Comparison of ENCODE assay signal across 1 cellular context in the genomic region with DNA sequence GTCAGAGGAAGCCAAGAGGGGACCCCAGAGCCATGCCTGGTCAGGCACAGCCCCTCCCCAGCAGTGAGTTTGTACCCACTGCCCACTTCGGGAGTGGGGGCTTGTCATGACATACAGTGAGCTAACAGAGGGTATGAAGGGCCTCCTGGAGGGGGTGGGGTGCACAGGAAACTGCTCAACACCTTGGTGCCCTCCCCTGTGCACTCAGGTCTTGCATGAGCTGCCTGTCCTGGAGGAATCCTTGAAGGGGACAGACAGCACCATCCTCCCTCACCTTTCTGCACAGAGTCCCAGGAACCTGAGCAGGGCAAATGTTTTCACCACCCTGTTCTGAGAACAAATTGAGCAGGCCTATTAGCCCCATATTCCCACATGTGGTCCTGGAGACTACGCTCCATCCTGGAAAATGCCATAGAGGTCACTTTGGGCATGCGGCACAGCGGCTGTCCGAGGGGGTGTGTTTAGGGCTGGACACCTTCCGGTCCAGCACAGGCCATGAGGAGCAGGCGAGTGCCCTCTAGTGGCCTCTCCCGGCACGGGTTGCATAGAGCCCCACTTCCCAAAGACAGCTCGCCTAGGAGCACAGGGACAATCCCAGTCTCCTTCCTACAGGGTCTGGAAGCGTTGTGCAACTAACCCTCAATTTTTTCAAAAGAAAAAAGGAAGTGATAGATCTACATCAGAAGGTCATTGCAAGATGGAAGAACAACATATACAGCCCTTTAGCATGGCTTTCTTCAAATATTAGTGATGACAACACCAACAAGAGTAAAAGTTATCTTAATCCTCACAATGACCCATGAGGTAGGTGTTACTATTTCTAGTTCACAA.
TF ChIP-seq lines count a peak whose summit lies in the region.

No MANE protein-coding gene starts in this region.

TF ChIP-seq in HepG2, 621 proteins besides CTCF, POLR2A, EP300 and RAD21 (continued from another document and continues in another):
- TF ChIP-seq ZNF280D (CRISPR knock-in tag; IDR thresholded peaks at IDR 0.05) (peak; percentile 85; the same call in 1 of the 2 replicates), GTF2F1 (IDR thresholded peaks at IDR 0.05; ENCODE audit: low read length) (no peak), SMAD1 (CRISPR knock-in tag; IDR thresholded peaks at IDR 0.05; ENCODE audit: borderline replicate concordance, low read depth) (no peak), KIAA2018 (CRISPR knock-in tag; IDR thresholded peaks at IDR 0.05; ENCODE audit: borderline replicate concordance) (no peak), PBX3 (CRISPR knock-in tag; IDR thresholded peaks at IDR 0.05; ENCODE audit: borderline replicate concordance) (no peak), ZNF691 (CRISPR knock-in tag; IDR thresholded peaks at IDR 0.05; ENCODE audit: borderline replicate concordance, low read depth) (peak; percentile 90; the same call in 1 of the 2 replicates), ZNF367 (CRISPR knock-in tag; IDR thresholded peaks at IDR 0.05; ENCODE audit: borderline replicate concordance) (no peak), ZC3H13 (CRISPR knock-in tag; IDR thresholded peaks at IDR 0.05) (no peak), ZNF362 (CRISPR knock-in tag; IDR thresholded peaks at IDR 0.05; ENCODE audit: borderline replicate concordance) (no peak), SPEN (CRISPR knock-in tag; IDR thresholded peaks at IDR 0.05; ENCODE audit: low read depth) (peak; percentile 70; the same call in 1 of the 2 replicates), ZNF768 (CRISPR knock-in tag; IDR thresholded peaks at IDR 0.05) (peak; percentile 56; the same call in 1 of the 2 replicates), GATAD1 (CRISPR knock-in tag; IDR thresholded peaks at IDR 0.05) (peak; percentile 97), BRD4 (CRISPR knock-in tag; IDR thresholded peaks at IDR 0.05) (peak; percentile 86; the same call in 1 of the 2 replicates), MED8 (CRISPR knock-in tag; IDR thresholded peaks at IDR 0.05; ENCODE audit: insufficient replicate concordance) (peak; percentile 68), ZNF20 (CRISPR knock-in tag; IDR thresholded peaks at IDR 0.05) (no peak)
- TF ChIP-seq, protein P1, sequence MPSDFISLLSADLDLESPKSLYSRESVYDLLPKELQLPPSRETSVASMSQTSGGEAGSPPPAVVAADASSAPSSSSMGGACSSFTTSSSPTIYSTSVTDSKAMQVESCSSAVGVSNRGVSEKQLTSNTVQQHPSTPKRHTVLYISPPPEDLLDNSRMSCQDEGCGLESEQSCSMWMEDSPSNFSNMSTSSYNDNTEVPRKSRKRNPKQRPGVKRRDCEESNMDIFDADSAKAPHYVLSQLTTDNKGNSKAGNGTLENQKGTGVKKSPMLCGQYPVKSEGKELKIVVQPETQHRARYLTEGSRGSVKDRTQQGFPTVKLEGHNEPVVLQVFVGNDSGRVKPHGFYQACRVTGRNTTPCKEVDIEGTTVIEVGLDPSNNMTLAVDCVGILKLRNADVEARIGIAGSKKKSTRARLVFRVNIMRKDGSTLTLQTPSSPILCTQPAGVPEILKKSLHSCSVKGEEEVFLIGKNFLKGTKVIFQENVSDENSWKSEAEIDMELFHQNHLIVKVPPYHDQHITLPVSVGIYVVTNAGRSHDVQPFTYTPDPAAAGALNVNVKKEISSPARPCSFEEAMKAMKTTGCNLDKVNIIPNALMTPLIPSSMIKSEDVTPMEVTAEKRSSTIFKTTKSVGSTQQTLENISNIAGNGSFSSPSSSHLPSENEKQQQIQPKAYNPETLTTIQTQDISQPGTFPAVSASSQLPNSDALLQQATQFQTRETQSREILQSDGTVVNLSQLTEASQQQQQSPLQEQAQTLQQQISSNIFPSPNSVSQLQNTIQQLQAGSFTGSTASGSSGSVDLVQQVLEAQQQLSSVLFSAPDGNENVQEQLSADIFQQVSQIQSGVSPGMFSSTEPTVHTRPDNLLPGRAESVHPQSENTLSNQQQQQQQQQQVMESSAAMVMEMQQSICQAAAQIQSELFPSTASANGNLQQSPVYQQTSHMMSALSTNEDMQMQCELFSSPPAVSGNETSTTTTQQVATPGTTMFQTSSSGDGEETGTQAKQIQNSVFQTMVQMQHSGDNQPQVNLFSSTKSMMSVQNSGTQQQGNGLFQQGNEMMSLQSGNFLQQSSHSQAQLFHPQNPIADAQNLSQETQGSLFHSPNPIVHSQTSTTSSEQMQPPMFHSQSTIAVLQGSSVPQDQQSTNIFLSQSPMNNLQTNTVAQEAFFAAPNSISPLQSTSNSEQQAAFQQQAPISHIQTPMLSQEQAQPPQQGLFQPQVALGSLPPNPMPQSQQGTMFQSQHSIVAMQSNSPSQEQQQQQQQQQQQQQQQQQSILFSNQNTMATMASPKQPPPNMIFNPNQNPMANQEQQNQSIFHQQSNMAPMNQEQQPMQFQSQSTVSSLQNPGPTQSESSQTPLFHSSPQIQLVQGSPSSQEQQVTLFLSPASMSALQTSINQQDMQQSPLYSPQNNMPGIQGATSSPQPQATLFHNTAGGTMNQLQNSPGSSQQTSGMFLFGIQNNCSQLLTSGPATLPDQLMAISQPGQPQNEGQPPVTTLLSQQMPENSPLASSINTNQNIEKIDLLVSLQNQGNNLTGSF (CRISPR knock-in tag; IDR thresholded peaks at IDR 0.05) = no peak; the same call in 1 of the 2 replicates
- TF ChIP-seq, protein P2, sequence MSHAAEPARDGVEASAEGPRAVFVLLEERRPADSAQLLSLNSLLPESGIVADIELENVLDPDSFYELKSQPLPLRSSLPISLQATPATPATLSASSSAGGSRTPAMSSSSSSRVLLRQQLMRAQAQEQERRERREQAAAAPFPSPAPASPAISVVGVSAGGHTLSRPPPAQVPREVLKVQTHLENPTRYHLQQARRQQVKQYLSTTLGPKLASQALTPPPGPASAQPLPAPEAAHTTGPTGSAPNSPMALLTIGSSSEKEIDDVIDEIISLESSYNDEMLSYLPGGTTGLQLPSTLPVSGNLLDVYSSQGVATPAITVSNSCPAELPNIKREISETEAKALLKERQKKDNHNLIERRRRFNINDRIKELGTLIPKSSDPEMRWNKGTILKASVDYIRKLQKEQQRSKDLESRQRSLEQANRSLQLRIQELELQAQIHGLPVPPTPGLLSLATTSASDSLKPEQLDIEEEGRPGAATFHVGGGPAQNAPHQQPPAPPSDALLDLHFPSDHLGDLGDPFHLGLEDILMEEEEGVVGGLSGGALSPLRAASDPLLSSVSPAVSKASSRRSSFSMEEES (CRISPR knock-in tag; IDR thresholded peaks at IDR 0.05) = peak; percentile 52; the same call in 1 of the 2 replicates
- TF ChIP-seq, protein P3, sequence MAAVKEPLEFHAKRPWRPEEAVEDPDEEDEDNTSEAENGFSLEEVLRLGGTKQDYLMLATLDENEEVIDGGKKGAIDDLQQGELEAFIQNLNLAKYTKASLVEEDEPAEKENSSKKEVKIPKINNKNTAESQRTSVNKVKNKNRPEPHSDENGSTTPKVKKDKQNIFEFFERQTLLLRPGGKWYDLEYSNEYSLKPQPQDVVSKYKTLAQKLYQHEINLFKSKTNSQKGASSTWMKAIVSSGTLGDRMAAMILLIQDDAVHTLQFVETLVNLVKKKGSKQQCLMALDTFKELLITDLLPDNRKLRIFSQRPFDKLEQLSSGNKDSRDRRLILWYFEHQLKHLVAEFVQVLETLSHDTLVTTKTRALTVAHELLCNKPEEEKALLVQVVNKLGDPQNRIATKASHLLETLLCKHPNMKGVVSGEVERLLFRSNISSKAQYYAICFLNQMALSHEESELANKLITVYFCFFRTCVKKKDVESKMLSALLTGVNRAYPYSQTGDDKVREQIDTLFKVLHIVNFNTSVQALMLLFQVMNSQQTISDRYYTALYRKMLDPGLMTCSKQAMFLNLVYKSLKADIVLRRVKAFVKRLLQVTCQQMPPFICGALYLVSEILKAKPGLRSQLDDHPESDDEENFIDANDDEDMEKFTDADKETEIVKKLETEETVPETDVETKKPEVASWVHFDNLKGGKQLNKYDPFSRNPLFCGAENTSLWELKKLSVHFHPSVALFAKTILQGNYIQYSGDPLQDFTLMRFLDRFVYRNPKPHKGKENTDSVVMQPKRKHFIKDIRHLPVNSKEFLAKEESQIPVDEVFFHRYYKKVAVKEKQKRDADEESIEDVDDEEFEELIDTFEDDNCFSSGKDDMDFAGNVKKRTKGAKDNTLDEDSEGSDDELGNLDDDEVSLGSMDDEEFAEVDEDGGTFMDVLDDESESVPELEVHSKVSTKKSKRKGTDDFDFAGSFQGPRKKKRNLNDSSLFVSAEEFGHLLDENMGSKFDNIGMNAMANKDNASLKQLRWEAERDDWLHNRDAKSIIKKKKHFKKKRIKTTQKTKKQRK (IDR thresholded peaks at IDR 0.05; ENCODE audit: low read length) = no peak
